Comparison of ENCODE assay signal across 8 cellular contexts in genomic region chr19:48614436-48615144, GRCh38. TPM values are rescaled to one million over a fixed set of nuclear protein-coding genes. Genes with fewer than 3 reads are reported as not detected.
A peak's percentile ranks its signal among the peaks of the same experiment; 100 is the strongest.
DNase-seq lines count a peak whose midpoint lies in the region; ATAC-seq, FAIRE-seq and TF ChIP-seq lines count a peak whose summit lies in the region.

FAM83E (minus strand) TSS chr19:48615076; CDS start chr19:48613372, 1,704 bp downstream.

- intact Hi-C loops in CD4-positive, alpha-beta T cell (cut with DNase I, micrococcal nuclease): loop anchor here in 1 of 2 experiments (5.0 kb wide), 1 partner anchor 282 kb away; no protein-coding TSS in a partner anchor

- DNase-seq in CD4-positive, alpha-beta T cell: no peak
- peak; percentile 39 for DNase-seq in HEK293T (ENCODE audit: extremely low spot score)
- no peak for DNase-seq in mesothelial cell of epicardium (ENCODE audit: low spot score in 2 of 2, unreplicated experiment in 2 of 2)
- DNase-seq in frontal cortex (ENCODE audit: low spot score in 2 of 2): no peak

- no peak for ATAC-seq in CD4-positive, alpha-beta T cell (ENCODE audit: poor library complexity)
- ATAC-seq in activated T-helper 17 cell treated with anti-CD3 and anti-CD28 coated beads, Interleukin-2, amount 50 U/mL, for 72 hours (replicated peaks): no peak
- no peak for ATAC-seq in HG02840 (IDR thresholded peaks at IDR 0.05; ENCODE audit: low FRiP score, unreplicated experiment)
- no peak for ATAC-seq in GM19328 (IDR thresholded peaks at IDR 0.05; ENCODE audit: unreplicated experiment)
- ATAC-seq in HG02571 (IDR thresholded peaks at IDR 0.05; ENCODE audit: unreplicated experiment): no peak

- no peaks in the 10 kb centered on the region for H3K9me3 ChIP-seq in CD4-positive, alpha-beta T cell (ENCODE audit: control insufficient read depth, low read length)

- H3K9me3 Mint-ChIP-seq in CD4-positive, alpha-beta T cell: no peaks in the 10 kb centered on the region
- H3K9me3 Mint-ChIP-seq in activated T-helper 17 cell treated with anti-CD3 and anti-CD28 coated beads, Interleukin-2, amount 50 U/mL, for 72 hours: no peaks in the 10 kb centered on the region
- H3K9me3 Mint-ChIP-seq in mesothelial cell of epicardium: no peaks in the 10 kb centered on the region

- no peak within 1 kb of the TSS for H3K27ac ChIP-seq in CD4-positive, alpha-beta T cell (ENCODE audit: low read depth, low read length)

- POLR2A ChIA-PET in CD4-positive, alpha-beta T cell (lab: Charles Lee): no interaction called here
- POLR2A ChIA-PET in HEK293T (lab: Yijun Ruan, JAX): interaction anchor here (0.9 to 1.3 kb wide), 3 partner anchors 9 to 181 kb away, joined by 3 to 6 read pairs (median 4); no protein-coding TSS in a partner anchor

- no peaks in the 10 kb centered on the region for H3K27me3 Mint-ChIP-seq in CD4-positive, alpha-beta T cell
- H3K27me3 Mint-ChIP-seq in activated T-helper 17 cell treated with anti-CD3 and anti-CD28 coated beads, Interleukin-2, amount 50 U/mL, for 72 hours: no peaks in the 10 kb centered on the region
- no peaks in the 10 kb centered on the region for H3K27me3 Mint-ChIP-seq in mesothelial cell of epicardium (ENCODE audit: low read depth)

- TF ChIP-seq CTCF in CD4-positive, alpha-beta T cell (IDR thresholded peaks at IDR 0.05): no peak
- TF ChIP-seq CTCF in mesothelial cell of epicardium (IDR thresholded peaks at IDR 0.05; ENCODE audit: unreplicated experiment): no peak

- peak within 1 kb of the TSS; percentile 98 for H3K4me3 Mint-ChIP-seq in CD4-positive, alpha-beta T cell
- H3K4me3 Mint-ChIP-seq in activated T-helper 17 cell treated with anti-CD3 and anti-CD28 coated beads, Interleukin-2, amount 50 U/mL, for 72 hours: peak within 1 kb of the TSS; percentile 99
- peak within 1 kb of the TSS; percentile 13 for H3K4me3 Mint-ChIP-seq in mesothelial cell of epicardium

- H3K36me3 Mint-ChIP-seq in CD4-positive, alpha-beta T cell (ENCODE audit: low read depth): peaks cover 51% of the 10 kb centered on the region
- H3K36me3 Mint-ChIP-seq in activated T-helper 17 cell treated with anti-CD3 and anti-CD28 coated beads, Interleukin-2, amount 50 U/mL, for 72 hours (ENCODE audit: low read depth): peaks cover 57% of the 10 kb centered on the region
- peaks cover 5% of the 10 kb centered on the region for H3K36me3 Mint-ChIP-seq in mesothelial cell of epicardium

- no peaks in the 10 kb centered on the region for H3K27me3 ChIP-seq in CD4-positive, alpha-beta T cell (ENCODE audit: control insufficient read depth, insufficient read depth, low read length)

- CTCF ChIA-PET in CD4-positive, alpha-beta T cell (lab: Charles Lee): no interaction called here
- CTCF ChIA-PET in HEK293T (lab: Yijun Ruan, JAX): no interaction called here

- no peak for FAIRE-seq in frontal cortex (lab: Jason Lieb, UNC)

- peak within 1 kb of the TSS; percentile 37 for H3K27ac Mint-ChIP-seq in CD4-positive, alpha-beta T cell
- H3K27ac Mint-ChIP-seq in activated T-helper 17 cell treated with anti-CD3 and anti-CD28 coated beads, Interleukin-2, amount 50 U/mL, for 72 hours: peak within 1 kb of the TSS; percentile 85
- H3K27ac Mint-ChIP-seq in mesothelial cell of epicardium: peak within 1 kb of the TSS; percentile 43

- peaks cover 35% of the 10 kb centered on the region for H3K4me1 Mint-ChIP-seq in CD4-positive, alpha-beta T cell (ENCODE audit: low read depth)
- peaks cover 3% of the 10 kb centered on the region for H3K4me1 Mint-ChIP-seq in activated T-helper 17 cell treated with anti-CD3 and anti-CD28 coated beads, Interleukin-2, amount 50 U/mL, for 72 hours
- peaks cover 30% of the 10 kb centered on the region for H3K4me1 Mint-ChIP-seq in mesothelial cell of epicardium

TF ChIP-seq in HEK293T, 16 proteins besides CTCF, POLR2A, EP300 and RAD21:
- no peak for TF ChIP-seq CTBP1 (IDR thresholded peaks at IDR 0.05; ENCODE audit: borderline replicate concordance)
- no peak for TF ChIP-seq ELF4 (IDR thresholded peaks at IDR 0.05)
- no peak for TF ChIP-seq SUZ12 (IDR thresholded peaks at IDR 0.05)
- no peak for TF ChIP-seq SP1 (IDR thresholded peaks at IDR 0.05)
- TF ChIP-seq ARNT (IDR thresholded peaks at IDR 0.05): no peak
- TF ChIP-seq BHLHE40 (IDR thresholded peaks at IDR 0.05; ENCODE audit: borderline replicate concordance): no peak
- TF ChIP-seq NFRKB (IDR thresholded peaks at IDR 0.05): no peak
- no peak for TF ChIP-seq FOXA1 (IDR thresholded peaks at IDR 0.05)
- no peak for TF ChIP-seq HDGF (IDR thresholded peaks at IDR 0.05; ENCODE audit: borderline replicate concordance)
- no peak for TF ChIP-seq LEF1 (IDR thresholded peaks at IDR 0.05; ENCODE audit: borderline replicate concordance)
- TF ChIP-seq FOXK2 (IDR thresholded peaks at IDR 0.05): no peak
- no peak for TF ChIP-seq FOXM1 (IDR thresholded peaks at IDR 0.05; ENCODE audit: borderline replicate concordance)
TF ChIP-seq in HEK293T: peak in this region for 0.

RNA-seq across cellular contexts. Expression of gene FAM83E, which starts in this region (rescaled TPM):
- total RNA-seq in CD4-positive, alpha-beta T cell: 1 to 10 TPM; 1.6 to 2.6 TPM
- total RNA-seq in activated T-helper 17 cell treated with anti-CD3 and anti-CD28 coated beads, Interleukin-2, amount 50 U/mL, for 72 hours: 1 to 10 TPM; 4.6 to 8.6 TPM
- total RNA-seq in mesothelial cell of epicardium (2.5 to 3.9 TPM (median 3.7 TPM) in 3 replicates), frontal cortex (0.41 TPM)

Comparison
In these comparisons a context has a peak if more than half of its experiments do, and no peak if none do; other contexts are left out.
1. H3K4me3 Mint-ChIP-seq: peak in every context shown above with its lines; median percentile 99 in activated T-helper 17 cell treated with anti-CD3 and anti-CD28 coated beads, Interleukin-2, amount 50 U/mL, for 72 hours; 98 in CD4-positive, alpha-beta T cell; 13 in mesothelial cell of epicardium.